Comparison of ENCODE assay signal across 1 cellular context in genomic region chrX:134599173-134599914, GRCh38.
TF ChIP-seq lines count a peak whose summit lies in the region.

No MANE protein-coding gene starts in this region.

TF ChIP-seq in GM23338, 12 proteins besides CTCF, POLR2A, EP300 and RAD21 (continued from another document):
- TF ChIP-seq, protein P1, sequence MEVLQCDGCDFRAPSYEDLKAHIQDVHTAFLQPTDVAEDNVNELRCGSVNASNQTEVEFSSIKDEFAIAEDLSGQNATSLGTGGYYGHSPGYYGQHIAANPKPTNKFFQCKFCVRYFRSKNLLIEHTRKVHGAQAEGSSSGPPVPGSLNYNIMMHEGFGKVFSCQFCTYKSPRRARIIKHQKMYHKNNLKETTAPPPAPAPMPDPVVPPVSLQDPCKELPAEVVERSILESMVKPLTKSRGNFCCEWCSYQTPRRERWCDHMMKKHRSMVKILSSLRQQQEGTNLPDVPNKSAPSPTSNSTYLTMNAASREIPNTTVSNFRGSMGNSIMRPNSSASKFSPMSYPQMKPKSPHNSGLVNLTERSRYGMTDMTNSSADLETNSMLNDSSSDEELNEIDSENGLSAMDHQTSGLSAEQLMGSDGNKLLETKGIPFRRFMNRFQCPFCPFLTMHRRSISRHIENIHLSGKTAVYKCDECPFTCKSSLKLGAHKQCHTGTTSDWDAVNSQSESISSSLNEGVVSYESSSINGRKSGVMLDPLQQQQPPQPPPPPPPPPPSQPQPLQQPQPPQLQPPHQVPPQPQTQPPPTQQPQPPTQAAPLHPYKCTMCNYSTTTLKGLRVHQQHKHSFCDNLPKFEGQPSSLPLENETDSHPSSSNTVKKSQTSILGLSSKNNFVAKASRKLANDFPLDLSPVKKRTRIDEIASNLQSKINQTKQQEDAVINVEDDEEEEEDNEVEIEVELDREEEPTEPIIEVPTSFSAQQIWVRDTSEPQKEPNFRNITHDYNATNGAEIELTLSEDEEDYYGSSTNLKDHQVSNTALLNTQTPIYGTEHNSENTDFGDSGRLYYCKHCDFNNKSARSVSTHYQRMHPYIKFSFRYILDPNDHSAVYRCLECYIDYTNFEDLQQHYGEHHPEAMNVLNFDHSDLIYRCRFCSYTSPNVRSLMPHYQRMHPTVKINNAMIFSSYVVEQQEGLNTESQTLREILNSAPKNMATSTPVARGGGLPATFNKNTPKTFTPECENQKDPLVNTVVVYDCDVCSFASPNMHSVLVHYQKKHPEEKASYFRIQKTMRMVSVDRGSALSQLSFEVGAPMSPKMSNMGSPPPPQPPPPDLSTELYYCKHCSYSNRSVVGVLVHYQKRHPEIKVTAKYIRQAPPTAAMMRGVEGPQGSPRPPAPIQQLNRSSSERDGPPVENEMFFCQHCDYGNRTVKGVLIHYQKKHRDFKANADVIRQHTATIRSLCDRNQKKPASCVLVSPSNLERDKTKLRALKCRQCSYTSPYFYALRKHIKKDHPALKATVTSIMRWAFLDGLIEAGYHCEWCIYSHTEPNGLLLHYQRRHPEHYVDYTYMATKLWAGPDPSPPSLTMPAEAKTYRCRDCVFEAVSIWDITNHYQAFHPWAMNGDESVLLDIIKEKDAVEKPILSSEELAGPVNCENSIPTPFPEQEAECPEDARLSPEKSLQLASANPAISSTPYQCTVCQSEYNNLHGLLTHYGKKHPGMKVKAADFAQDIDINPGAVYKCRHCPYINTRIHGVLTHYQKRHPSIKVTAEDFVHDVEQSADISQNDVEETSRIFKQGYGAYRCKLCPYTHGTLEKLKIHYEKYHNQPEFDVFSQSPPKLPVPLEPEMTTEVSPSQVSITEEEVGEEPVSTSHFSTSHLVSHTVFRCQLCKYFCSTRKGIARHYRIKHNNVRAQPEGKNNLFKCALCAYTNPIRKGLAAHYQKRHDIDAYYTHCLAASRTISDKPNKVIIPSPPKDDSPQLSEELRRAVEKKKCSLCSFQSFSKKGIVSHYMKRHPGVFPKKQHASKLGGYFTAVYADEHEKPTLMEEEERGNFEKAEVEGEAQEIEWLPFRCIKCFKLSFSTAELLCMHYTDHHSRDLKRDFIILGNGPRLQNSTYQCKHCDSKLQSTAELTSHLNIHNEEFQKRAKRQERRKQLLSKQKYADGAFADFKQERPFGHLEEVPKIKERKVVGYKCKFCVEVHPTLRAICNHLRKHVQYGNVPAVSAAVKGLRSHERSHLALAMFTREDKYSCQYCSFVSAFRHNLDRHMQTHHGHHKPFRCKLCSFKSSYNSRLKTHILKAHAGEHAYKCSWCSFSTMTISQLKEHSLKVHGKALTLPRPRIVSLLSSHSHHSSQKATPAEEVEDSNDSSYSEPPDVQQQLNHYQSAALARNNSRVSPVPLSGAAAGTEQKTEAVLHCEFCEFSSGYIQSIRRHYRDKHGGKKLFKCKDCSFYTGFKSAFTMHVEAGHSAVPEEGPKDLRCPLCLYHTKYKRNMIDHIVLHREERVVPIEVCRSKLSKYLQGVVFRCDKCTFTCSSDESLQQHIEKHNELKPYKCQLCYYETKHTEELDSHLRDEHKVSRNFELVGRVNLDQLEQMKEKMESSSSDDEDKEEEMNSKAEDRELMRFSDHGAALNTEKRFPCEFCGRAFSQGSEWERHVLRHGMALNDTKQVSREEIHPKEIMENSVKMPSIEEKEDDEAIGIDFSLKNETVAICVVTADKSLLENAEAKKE (CRISPR knock-in tag; IDR thresholded peaks at IDR 0.05) = no peak
- no peak for TF ChIP-seq EZH2phosphoT487 (IDR thresholded peaks at IDR 0.05; ENCODE audit: unreplicated experiment)
- TF ChIP-seq STAT1 (IDR thresholded peaks at IDR 0.05; ENCODE audit: unreplicated experiment) = no peak
